ENCODE assay signal across 8 cellular contexts in the genomic region with DNA sequence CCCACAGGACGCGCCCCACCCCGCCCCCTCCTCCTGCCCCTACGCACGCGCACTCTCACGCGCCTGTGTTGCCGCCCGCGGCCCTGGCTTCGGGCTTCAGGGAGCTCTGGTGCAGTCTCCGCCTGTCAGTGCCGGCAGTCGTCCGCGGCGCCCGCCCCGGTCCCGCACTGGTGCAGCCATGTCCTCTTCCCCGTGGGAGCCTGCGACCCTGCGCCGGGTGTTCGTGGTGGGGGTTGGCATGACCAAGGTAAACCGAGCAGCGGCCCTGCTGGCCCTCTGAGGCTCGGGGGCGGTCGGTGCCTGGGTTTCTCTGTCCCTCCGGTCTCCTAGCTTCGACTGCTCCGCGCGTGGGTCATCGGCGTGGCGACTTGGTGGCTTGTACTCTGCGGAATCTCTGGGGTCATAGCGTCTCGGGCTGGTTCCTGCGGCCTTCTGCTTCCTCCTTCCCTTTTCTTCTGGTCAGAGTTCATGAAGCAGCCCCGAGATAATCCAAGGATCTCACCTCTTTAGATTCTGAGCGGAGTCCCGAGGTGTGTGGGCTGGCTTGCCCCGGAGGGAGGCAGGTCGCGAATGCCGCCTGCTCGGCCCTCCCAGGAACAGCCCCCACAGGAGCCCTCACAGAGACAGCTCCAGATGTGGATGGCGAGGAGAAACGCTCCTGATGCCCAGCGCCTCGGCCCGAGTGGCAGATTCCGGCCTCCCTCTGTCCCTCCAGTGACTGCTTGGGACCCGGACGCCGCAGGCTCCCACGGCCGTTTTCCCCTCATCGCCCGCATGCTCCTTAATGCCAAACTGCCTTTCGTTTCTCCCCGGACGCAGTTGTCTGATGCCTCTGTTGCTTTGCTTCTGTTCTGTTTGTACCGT. TPM values are rescaled to one million over a fixed set of nuclear protein-coding genes. Genes with fewer than 3 reads are reported as not detected.
DNase-seq lines count a peak whose midpoint lies in the region; ATAC-seq and TF ChIP-seq lines count a peak whose summit lies in the region.

A gene with protein sequence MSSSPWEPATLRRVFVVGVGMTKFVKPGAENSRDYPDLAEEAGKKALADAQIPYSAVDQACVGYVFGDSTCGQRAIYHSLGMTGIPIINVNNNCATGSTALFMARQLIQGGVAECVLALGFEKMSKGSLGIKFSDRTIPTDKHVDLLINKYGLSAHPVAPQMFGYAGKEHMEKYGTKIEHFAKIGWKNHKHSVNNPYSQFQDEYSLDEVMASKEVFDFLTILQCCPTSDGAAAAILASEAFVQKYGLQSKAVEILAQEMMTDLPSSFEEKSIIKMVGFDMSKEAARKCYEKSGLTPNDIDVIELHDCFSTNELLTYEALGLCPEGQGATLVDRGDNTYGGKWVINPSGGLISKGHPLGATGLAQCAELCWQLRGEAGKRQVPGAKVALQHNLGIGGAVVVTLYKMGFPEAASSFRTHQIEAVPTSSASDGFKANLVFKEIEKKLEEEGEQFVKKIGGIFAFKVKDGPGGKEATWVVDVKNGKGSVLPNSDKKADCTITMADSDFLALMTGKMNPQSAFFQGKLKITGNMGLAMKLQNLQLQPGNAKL (plus strand): TSS at position 58 of the 864 bp plus-strand sequence. CDS start 121 bp downstream, at position 179.

- peaks cover 1% of the 10 kb centered on the region for H3K4me1 Mint-ChIP-seq in progenitor cell of endocrine pancreas (ENCODE audit: low read depth)
- H3K4me1 Mint-ChIP-seq in type B pancreatic cell (ENCODE audit: unreplicated experiment) = peaks cover 11% of the 10 kb centered on the region

- H3K4me3 Mint-ChIP-seq in progenitor cell of endocrine pancreas (ENCODE audit: low read depth) (peak within 1 kb of the TSS; percentile 70), type B pancreatic cell (peak within 1 kb of the TSS; percentile 93)

- DNase-seq in SW480 (ENCODE audit: low spot score) = peak; percentile 63
- peak; percentile 86 to 90 for DNase-seq in heart right ventricle
- DNase-seq in progenitor cell of endocrine pancreas (ENCODE audit: low spot score, unreplicated experiment) = peak; percentile 59
- peak; percentile 83 for DNase-seq in type B pancreatic cell (ENCODE audit: extremely low spot score, unreplicated experiment)

- peaks cover 5 to 30% (median 23%) of the 10 kb centered on the region in 9 donors for H3K4me1 ChIP-seq in heart right ventricle

- peak within 1 kb of the TSS; percentile 72 for H3K27ac ChIP-seq in C4-2B
- H3K27ac ChIP-seq in KOPT-K1 (ENCODE audit: low read depth, low read length, poor library complexity, severe bottlenecking) = peak within 1 kb of the TSS; percentile 41
- H3K27ac ChIP-seq in adipose tissue (ENCODE audit: low read depth, low read length) = peak within 1 kb of the TSS; percentile 59
- peak within 1 kb of the TSS; percentile 76 to 90 (median 87) for H3K27ac ChIP-seq in heart right ventricle

- ATAC-seq in GM19455 (IDR thresholded peaks at IDR 0.05; ENCODE audit: unreplicated experiment) (peak; percentile 51), heart right ventricle (peak; percentile 94 to 97 (median 96))

- H3K9me3 ChIP-seq in KOPT-K1 (ENCODE audit: insufficient read depth, low read length, poor library complexity, severe bottlenecking) (no peaks in the 10 kb centered on the region), heart right ventricle (no peaks in the 10 kb centered on the region)

- no peaks in the 10 kb centered on the region for H3K9me3 Mint-ChIP-seq in progenitor cell of endocrine pancreas (ENCODE audit: low read depth)
- H3K9me3 Mint-ChIP-seq in type B pancreatic cell = no peaks in the 10 kb centered on the region

- peak within 1 kb of the TSS; percentile 81 for H3K27ac Mint-ChIP-seq in progenitor cell of endocrine pancreas
- peak within 1 kb of the TSS; percentile 72 for H3K27ac Mint-ChIP-seq in type B pancreatic cell

- peak within 1 kb of the TSS; percentile 55 to 85 (median 78) for H3K4me3 ChIP-seq in heart right ventricle

- H3K36me3 Mint-ChIP-seq in progenitor cell of endocrine pancreas (ENCODE audit: insufficient read depth) (no peaks in the 10 kb centered on the region), type B pancreatic cell (no peaks in the 10 kb centered on the region)

- intact Hi-C loops in heart right ventricle (cut with DNase I) = loop anchor here in 2 of 10 donors (5.0 to 10.0 kb wide), 4 partner anchors 203 to 257 kb away; a partner anchor contains a TSS

- peaks cover 0 to 2% (median 0%) of the 10 kb centered on the region in 7 donors for H3K27me3 ChIP-seq in heart right ventricle

- H3K36me3 ChIP-seq in KOPT-K1 (ENCODE audit: insufficient read depth, low read length) (no peaks in the 10 kb centered on the region), heart right ventricle (peaks cover 0 to 6% (median 0%) of the 10 kb centered on the region in 9 donors)

- TF ChIP-seq CTCF in C4-2B (conservative IDR thresholded peaks at IDR 0.05) (no peak), heart right ventricle (IDR thresholded peaks at IDR 0.05) (no peak), progenitor cell of endocrine pancreas (IDR thresholded peaks at IDR 0.05; ENCODE audit: unreplicated experiment) (no peak), type B pancreatic cell (conservative IDR thresholded peaks at IDR 0.05) (no peak)

- H3K27me3 Mint-ChIP-seq in progenitor cell of endocrine pancreas (peaks cover 54% of the 10 kb centered on the region), type B pancreatic cell (peaks cover 17% of the 10 kb centered on the region)

- WGBS in adipose tissue, 3 donors = 0 to 1% (median 1%) methylated on average over 58 to 68 of the region's 68 CpGs
- WGBS in heart right ventricle, 2 donors = 0% methylated on average over 63 to 68 of the region's 68 CpGs

RNA-seq across cellular contexts. Expression of the gene that starts here (rescaled TPM):
- polyA plus RNA-seq in adipose tissue (100 to 1,000 TPM in 2 of 3 donors, 10 to 100 TPM in 1; 58.3 to 343 (median 128) TPM), heart right ventricle (100 to 1,000 TPM in 1 of 2 donors, 10 to 100 TPM in 1; 82.3 to 120 TPM)
- total RNA-seq in heart right ventricle (100 to 1,000 TPM; 117 to 149 (median 133) TPM), progenitor cell of endocrine pancreas (60.8 and 67.8 TPM in 2 replicates), type B pancreatic cell (ENCODE audit: low replicate concordance) (108 and 121 TPM in 2 replicates)

Comparison
In these comparisons a context has a peak if more than half of its experiments do, and no peak if none do; other contexts are left out.
1. Peak in every context shown above with its lines: DNase-seq, ATAC-seq, H3K4me3 ChIP-seq and H3K27ac ChIP-seq.